Comparison of ENCODE assay signal across 18 cellular contexts in the genomic region with DNA sequence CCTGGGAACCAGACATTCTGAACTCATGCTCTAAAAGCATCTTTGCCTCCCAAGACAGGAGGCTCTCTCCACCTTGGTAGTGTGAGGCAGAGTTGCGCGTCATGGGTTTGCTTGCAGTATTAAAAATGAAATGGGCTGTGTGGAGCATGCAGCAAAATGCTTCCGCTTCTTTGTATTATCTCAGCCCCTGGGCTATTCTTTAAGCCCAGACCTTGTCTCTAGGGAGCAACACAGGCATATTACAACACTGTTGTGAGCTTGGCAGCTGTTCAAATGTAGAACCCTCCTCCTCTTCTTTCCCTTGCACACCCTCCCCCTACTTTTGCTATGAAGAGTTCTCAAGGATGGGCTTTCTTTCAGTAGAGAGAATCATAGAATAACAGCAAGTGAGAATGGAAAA.
DNase-seq lines count a peak whose midpoint lies in the region; ATAC-seq and TF ChIP-seq lines count a peak whose summit lies in the region.
"Had no signal": no experiment of that assay in that cellular context is flagged by ENCODE, and none has a peak within 500 bp of the region (broad histone marks: within the 10 kb centered on the region; RNA-seq: fewer than 3 reads in every experiment).

No MANE protein-coding gene starts in this region.

- H3K4me1 ChIP-seq in osteoblast (ENCODE audit: insufficient read depth, low read length), result no peaks in the 10 kb centered on the region
- H3K4me1 ChIP-seq: A549, neural progenitor cell had no signal

- H3K4me3 ChIP-seq in osteoblast (ENCODE audit: insufficient read depth, low read length), result no peak overlapping the region
- H3K4me3 ChIP-seq: A549, dorsolateral prefrontal cortex, GM23338, neural progenitor cell had no signal

- H3K79me2 ChIP-seq in osteoblast (ENCODE audit: insufficient read depth, low read length), result no peaks in the 10 kb centered on the region

- DNase-seq in NCI-H748 (lab: John Stamatoyannopoulos, UW; ENCODE audit: unreplicated experiment), result peak; percentile 56
- DNase-seq in NCI-H748 treated with DMSO at 0.1 percent for 48 hours (lab: John Stamatoyannopoulos, UW), result no peak
- peak; percentile 94 for DNase-seq in NCI-H1436 treated with DMSO at 0.1 percent for 48 hours (lab: John Stamatoyannopoulos, UW)
- peak; percentile 91 for DNase-seq in SK-MEL-5 (ENCODE audit: low read depth, low spot score)
- peak; percentile 58 for DNase-seq in osteoblast (ENCODE audit: insufficient read length, low spot score, missing footprints)
- DNase-seq in activated CD8-positive, alpha-beta memory T cell treated with anti-CD3 and anti-CD28 coated beads, Interleukin-2, amount 50 U/mL, for 48 hours, result no peak
- DNase-seq: activated effector memory CD4-positive, alpha-beta T cell treated with anti-CD3 and anti-CD28 coated beads, Interleukin-2, amount 50 U/mL, for 16 hours; CD8-positive, alpha-beta memory T cell; dorsolateral prefrontal cortex; mesendoderm; MM.1S; stimulated activated naive CD8-positive, alpha-beta T cell treated with anti-CD3 and anti-CD28 coated beads, Interleukin-15, Interleukin-2, amounts not matched to agents 100 U/mL and 50 U/mL, for 24 hours; WERI-Rb-1 had no signal

- no peaks in the 10 kb centered on the region for H3K36me3 ChIP-seq in osteoblast (ENCODE audit: insufficient read depth, low read length)
- H3K36me3 ChIP-seq: neural progenitor cell, WERI-Rb-1 had no signal

- no peaks in the 10 kb centered on the region for H4K20me1 ChIP-seq in osteoblast (ENCODE audit: insufficient read depth, low read length)

- no peak for TF ChIP-seq CTCF in osteoblast (IDR thresholded peaks at IDR 0.05; ENCODE audit: extremely low read depth, low read depth, low read length)

- H3K9me3 ChIP-seq in osteoblast (ENCODE audit: low read depth, low read length), result no peaks in the 10 kb centered on the region
- H3K9me3 ChIP-seq: A549 had no signal

- no peak overlapping the region for H2AFZ ChIP-seq in osteoblast (ENCODE audit: low read length)

- no peak overlapping the region for H3K4me2 ChIP-seq in osteoblast (ENCODE audit: insufficient read depth, low read length)
- H3K4me2 ChIP-seq: A549, GM23338, neural progenitor cell had no signal

- ATAC-seq in GM21576 (IDR thresholded peaks at IDR 0.05; ENCODE audit: unreplicated experiment), result no peak
- no peak for ATAC-seq in HG03378 (IDR thresholded peaks at IDR 0.05; ENCODE audit: unreplicated experiment)
- ATAC-seq: A549; GM23338; stimulated activated naive CD8-positive, alpha-beta T cell treated with anti-CD3 and anti-CD28 coated beads, Interleukin-15, Interleukin-2, amounts not matched to agents 100 U/mL and 50 U/mL, for 24 hours had no signal

- H3K27ac ChIP-seq in osteoblast (ENCODE audit: low read depth, low read length), result no peak overlapping the region
- H3K27ac ChIP-seq: A549, dorsolateral prefrontal cortex, neural progenitor cell, WERI-Rb-1 had no signal

- in situ Hi-C loops in SK-MEL-5 (cut with HindIII; ENCODE audit: low pct_unique_long_range_greater_than_20kb, low sequenced_read_pairs), result no loop called here

- H3K27me3 ChIP-seq in osteoblast (ENCODE audit: insufficient read depth, low read length), result no peaks in the 10 kb centered on the region
- H3K27me3 ChIP-seq: neural progenitor cell had no signal

Comparison
In these comparisons a context has a peak if more than half of its experiments do, and no peak if none do; other contexts are left out.
1. DNase-seq: peak in NCI-H748 (single experiment), NCI-H1436 treated with DMSO at 0.1 percent for 48 hours (single experiment), SK-MEL-5 (single experiment) and osteoblast (single experiment); none in NCI-H748 treated with DMSO at 0.1 percent for 48 hours (single experiment) and activated CD8-positive, alpha-beta memory T cell treated with anti-CD3 and anti-CD28 coated beads, Interleukin-2, amount 50 U/mL, for 48 hours (single experiment).